In the genomic region with DNA sequence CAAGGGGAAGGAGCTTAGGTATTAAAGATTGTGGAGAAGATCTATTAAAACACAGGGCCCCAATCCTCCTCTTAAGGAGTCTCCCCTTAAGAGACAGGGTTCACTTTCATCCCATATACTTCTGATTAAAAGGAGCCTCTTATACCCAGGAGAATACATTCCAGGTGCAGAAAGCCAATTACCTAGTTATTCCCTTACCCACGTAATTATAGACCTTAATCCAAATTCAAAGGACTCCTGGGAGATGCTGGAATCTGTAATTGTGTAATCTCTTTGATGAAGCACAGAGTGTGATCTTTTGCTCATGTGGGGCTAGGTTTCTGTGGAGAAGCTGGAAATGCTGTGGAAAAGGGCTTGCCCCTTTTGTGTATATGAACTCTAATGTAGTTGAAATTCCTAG, we compare ENCODE assay signal across 8 cellular contexts. TPM values are rescaled to one million over a fixed set of nuclear protein-coding genes. Genes with fewer than 3 reads are reported as not detected.
DNase-seq lines count a peak whose midpoint lies in the region; ATAC-seq, FAIRE-seq and TF ChIP-seq lines count a peak whose summit lies in the region.

No MANE protein-coding gene starts in this region.

- peaks cover 24% of the 10 kb centered on the region for H4K20me1 ChIP-seq in HepG2 (ENCODE audit: insufficient read depth, low read length)

- H3K36me3 Mint-ChIP-seq in activated naive CD8-positive, alpha-beta T cell, result peaks cover 2% of the 10 kb centered on the region

- H3K4me1 ChIP-seq in HepG2 (ENCODE audit: insufficient read depth, low read length) (peaks cover 31% of the 10 kb centered on the region), right lobe of liver (peaks cover 0 to 24% (median 6%) of the 10 kb centered on the region in 4 donors), mesendoderm (ENCODE audit: control insufficient read depth, low read depth, low read length) (peaks cover 12% of the 10 kb centered on the region)

- intact Hi-C loops in HepG2 (cut with micrococcal nuclease; ENCODE audit: unreplicated experiment) (loop anchor here (5.0 to 10.0 kb wide), 4 partner anchors 293 to 1083 kb away; a partner anchor contains a TSS), right lobe of liver (cut with DNase I) (loop anchor here in 1 of 2 donors (10.0 kb wide), 1 partner anchor 83 kb away; no protein-coding TSS in a partner anchor)

- H3K9ac ChIP-seq in HepG2 (ENCODE audit: insufficient read depth, low read depth, low read length) (peak overlapping the region; percentile 84; the same call in 1 of the 2 replicates), mesendoderm (ENCODE audit: low read length) (no peak overlapping the region)

- CTCF ChIA-PET in HepG2 (lab: Yijun Ruan, JAX; ENCODE audit: low intra/inter-chr PET ratio, low total read pairs), result no interaction called here

- H3K9me3 Mint-ChIP-seq in activated naive CD8-positive, alpha-beta T cell (ENCODE audit: low read depth), result no peaks in the 10 kb centered on the region

- TF ChIP-seq CTCF in HepG2 (CRISPR knock-in tag; IDR thresholded peaks at IDR 0.05), result no peak
- no peak for TF ChIP-seq CTCF in right lobe of liver (IDR thresholded peaks at IDR 0.05)

- WGBS in HepG2 (ENCODE audit: low lambda C conversion rate), result 57% methylated on average over 1 of the region's 1 CpG
- WGBS in right lobe of liver (ENCODE audit: insufficient coverage, low coverage, low lambda C conversion rate, missing lambda C conversion rate), result 63% methylated on average over 1 of the region's 1 CpG
- WGBS in mesendoderm (ENCODE audit: extremely low coverage, insufficient coverage, low lambda C conversion rate), result no CpG with 5 or more reads among the region's 1 CpG

- H3K18ac ChIP-seq in mesendoderm (ENCODE audit: low read length), result no peak overlapping the region

- no TSS peak for BruUV-seq in HepG2 (replicated peaks; lab: Mats Ljungman, UMichigan)

- TF ChIP-seq EP300 in HepG2 (IDR thresholded peaks at IDR 0.05; ENCODE audit: low read depth in 2 of 2, low read length in 2 of 2) (no peak), HepG2 (CRISPR knock-in tag; IDR thresholded peaks at IDR 0.05; ENCODE audit: borderline replicate concordance) (no peak)

- H3K27me3 Mint-ChIP-seq in activated naive CD8-positive, alpha-beta T cell, result no peaks in the 10 kb centered on the region

- peak overlapping the region; percentile 39 for H3K56ac ChIP-seq in mesendoderm (ENCODE audit: low read length)

- POLR2A ChIA-PET in HepG2 (lab: Yijun Ruan, JAX), result interaction anchor here (0.6 to 0.9 kb wide), 2 partner anchors 393 to 632 kb away, joined by 3 read pairs; no protein-coding TSS in a partner anchor

- in situ Hi-C loops in HepG2 (cut with HindIII; ENCODE audit: extremely low pct_ligation_motif_present, low pct_unique_long_range_greater_than_20kb), result loop anchor here (5.0 to 25.0 kb wide), 2 partner anchors 370 to 755 kb away; a partner anchor contains a TSS

- FAIRE-seq in HepG2 (lab: Jason Lieb, UNC), result no peak

- no peak for ATAC-seq in HepG2
- no peak for ATAC-seq in right lobe of liver
- no peak for ATAC-seq in HG02884 (IDR thresholded peaks at IDR 0.05; ENCODE audit: unreplicated experiment)
- no peak for ATAC-seq in HG02885 (IDR thresholded peaks at IDR 0.05; ENCODE audit: poor library complexity, unreplicated experiment)
- ATAC-seq in HG02759 (IDR thresholded peaks at IDR 0.05; ENCODE audit: unreplicated experiment), result no peak
- no peak for ATAC-seq in GM19467 (IDR thresholded peaks at IDR 0.05; ENCODE audit: unreplicated experiment)

- H3K27ac Mint-ChIP-seq in activated naive CD8-positive, alpha-beta T cell, result peak overlapping the region; percentile 95

- H3K4ac ChIP-seq in mesendoderm (ENCODE audit: low read depth, low read length), result no peak overlapping the region

- H3K79me1 ChIP-seq in mesendoderm (ENCODE audit: low read length), result peaks cover 6% of the 10 kb centered on the region

- H3K4me2 ChIP-seq in HepG2 (ENCODE audit: low read depth, low read length) (peak overlapping the region; percentile 83), mesendoderm (ENCODE audit: low read length) (no peak overlapping the region)

- no peak overlapping the region for H2BK5ac ChIP-seq in mesendoderm (ENCODE audit: low read length)

- H2AFZ ChIP-seq in HepG2 (ENCODE audit: low read length), result no peak overlapping the region

- H3K79me2 ChIP-seq in HepG2 (ENCODE audit: insufficient read depth, low read length) (peaks cover 36% of the 10 kb centered on the region), mesendoderm (ENCODE audit: control insufficient read depth, insufficient read depth, low read length) (peaks cover 28% of the 10 kb centered on the region)

- no peak overlapping the region for H2BK120ac ChIP-seq in mesendoderm (ENCODE audit: low read depth, low read length)

- no peak overlapping the region for H3K23ac ChIP-seq in mesendoderm (ENCODE audit: low read length)

- TF ChIP-seq POLR2A in HepG2 (IDR thresholded peaks at IDR 0.05; ENCODE audit: insufficient read depth in 1 of 2, low read depth in 2 of 2, low read length in 2 of 2) (no peak), right lobe of liver (IDR thresholded peaks at IDR 0.05) (no peak)

- H2BK15ac ChIP-seq in mesendoderm (replicated peaks; ENCODE audit: low read depth), result no peak overlapping the region

- H3K27ac ChIP-seq in HepG2 (ENCODE audit: extremely low read length, insufficient read depth, low read length) (no peak overlapping the region), right lobe of liver (peak overlapping the region in 1 of 3 donors; percentile 97), mesendoderm (ENCODE audit: low read depth, low read length) (no peak overlapping the region)

- H3K4me3 Mint-ChIP-seq in activated naive CD8-positive, alpha-beta T cell, result peak overlapping the region; percentile 87

- H3K36me3 ChIP-seq in HepG2 (replicated peaks in 1 of 2; ENCODE audit: control insufficient read depth in 1 of 2, insufficient read depth in 2 of 2, low read length in 2 of 2), result no peaks in the 10 kb centered on the region
- no peaks in the 10 kb centered on the region for H3K36me3 ChIP-seq in right lobe of liver
- no peaks in the 10 kb centered on the region for H3K36me3 ChIP-seq in mesendoderm (ENCODE audit: control insufficient read depth, insufficient read depth, low read length)

- H3K4me3 ChIP-seq in HepG2 (replicated peaks in 1 of 3; ENCODE audit: insufficient read depth in 1 of 3, low read depth in 2 of 3, low read length in 3 of 3) (peak overlapping the region in 2 of 3 experiments; percentile 81 to 93; a peak in 3 of 6 replicates), right lobe of liver (no peak overlapping the region), mesendoderm (ENCODE audit: low read length) (no peak overlapping the region)

- peaks cover 33% of the 10 kb centered on the region for H3K4me1 Mint-ChIP-seq in activated naive CD8-positive, alpha-beta T cell (ENCODE audit: low read depth)

- H4K8ac ChIP-seq in mesendoderm (ENCODE audit: low read depth, low read length), result no peak overlapping the region

- no peak overlapping the region for H2AK5ac ChIP-seq in mesendoderm (ENCODE audit: low read length)

- no peak for TF ChIP-seq RAD21 in HepG2 (CRISPR knock-in tag; IDR thresholded peaks at IDR 0.05)

- DNase-seq in HepG2 (ENCODE audit: low spot score) (no peak), right lobe of liver (no peak), mesendoderm (no peak)

- no peaks in the 10 kb centered on the region; a peak in 1 of 5 replicates for H3K27me3 ChIP-seq in HepG2 (ENCODE audit: control insufficient read depth in 1 of 2, insufficient read depth in 2 of 2, low read length in 2 of 2)
- H3K27me3 ChIP-seq in right lobe of liver, result no peaks in the 10 kb centered on the region
- H3K27me3 ChIP-seq in mesendoderm (ENCODE audit: insufficient read depth, low read length, poor library complexity), result no peaks in the 10 kb centered on the region

- H3K9me3 ChIP-seq in HepG2 (ENCODE audit: low read length) (no peaks in the 10 kb centered on the region), right lobe of liver (no peaks in the 10 kb centered on the region)

- no peak overlapping the region for H4K5ac ChIP-seq in mesendoderm (ENCODE audit: low read length)

TF ChIP-seq in HepG2, 621 proteins besides CTCF, POLR2A, EP300 and RAD21 (continues in another document):
- TF ChIP-seq ZNF749 (CRISPR knock-in tag; IDR thresholded peaks at IDR 0.05; ENCODE audit: borderline replicate concordance), result no peak
- no peak for TF ChIP-seq ZNF670 (CRISPR knock-in tag; IDR thresholded peaks at IDR 0.05; ENCODE audit: borderline replicate concordance)
- no peak for TF ChIP-seq ISL2 (CRISPR knock-in tag; IDR thresholded peaks at IDR 0.05)
- TF ChIP-seq, protein P1, sequence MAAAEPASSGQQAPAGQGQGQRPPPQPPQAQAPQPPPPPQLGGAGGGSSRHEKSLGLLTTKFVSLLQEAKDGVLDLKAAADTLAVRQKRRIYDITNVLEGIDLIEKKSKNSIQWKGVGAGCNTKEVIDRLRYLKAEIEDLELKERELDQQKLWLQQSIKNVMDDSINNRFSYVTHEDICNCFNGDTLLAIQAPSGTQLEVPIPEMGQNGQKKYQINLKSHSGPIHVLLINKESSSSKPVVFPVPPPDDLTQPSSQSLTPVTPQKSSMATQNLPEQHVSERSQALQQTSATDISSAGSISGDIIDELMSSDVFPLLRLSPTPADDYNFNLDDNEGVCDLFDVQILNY (CRISPR knock-in tag; conservative IDR thresholded peaks at IDR 0.05), result no peak

RNA-seq across cellular contexts. Expression of a gene that starts 1.4 kb away (rescaled TPM):
- total RNA-seq in HepG2 (2016; rRNA removed; fragmentation: Illumina TruSeq; extraction: Trizol) (14.6 and 22.9 TPM in 2 replicates), right lobe of liver (10 to 100 TPM; 22.1 to 55.0 (median 27.1) TPM)
- 9.1 and 10.1 TPM in 2 replicates for total RNA-seq in HepG2 (2016; cell fraction: cytosol; rRNA removed; fragmentation: Illumina TruSeq; extraction: Trizol; ENCODE audit: low read depth)
- 13.8 and 22.8 TPM in 2 replicates for total RNA-seq in HepG2 (2016; cell fraction: insoluble cytoplasmic fraction; rRNA removed; fragmentation: Illumina TruSeq; extraction: Trizol)
- 12.7 and 14.4 TPM in 2 replicates for total RNA-seq in HepG2 (2016; cell fraction: membrane; rRNA removed; fragmentation: Illumina TruSeq; extraction: Trizol)
- 15.7 and 16.5 TPM in 2 replicates for total RNA-seq in HepG2 (2016; cell fraction: nucleus; rRNA removed; fragmentation: Illumina TruSeq; extraction: Trizol)
- 27.3 and 39.0 TPM in 2 replicates for polyA plus RNA-seq in HepG2 (2011; rRNA removed)
- 26.2 and 30.5 TPM in 2 replicates for polyA plus RNA-seq in HepG2 (2011; cell fraction: cytosol; rRNA removed)
- polyA plus RNA-seq in HepG2 (2011; cell fraction: nucleus; rRNA removed), result 25.8 and 26.5 TPM in 2 replicates
- 15.7 and 16.1 TPM in 2 replicates for polyA plus RNA-seq in HepG2 (2012)
- polyA plus RNA-seq in HepG2 (2016; cell fraction: cytosol; fragmentation: Illumina TruSeq; extraction: Trizol; ENCODE audit: low read depth), result 0.83 and 0.85 TPM in 2 replicates
- 21.3 and 22.5 TPM in 2 replicates for polyA plus RNA-seq in HepG2 (2016; cell fraction: insoluble cytoplasmic fraction; fragmentation: Illumina TruSeq; extraction: Trizol; ENCODE audit: low read depth)
- 2.5 and 3.3 TPM in 2 replicates for polyA plus RNA-seq in HepG2 (2016; cell fraction: membrane; fragmentation: Illumina TruSeq; extraction: Trizol; ENCODE audit: low read depth)
- polyA plus RNA-seq in HepG2 (2016; cell fraction: nucleus; fragmentation: Illumina TruSeq; extraction: Trizol; ENCODE audit: insufficient read depth, low read depth), result 17.4 and 18.8 TPM in 2 replicates
- 68.8 and 119 TPM in 2 replicates for polyA minus RNA-seq in HepG2 (2011; rRNA and poly(A)+ RNA removed; ENCODE audit: low replicate concordance)
- polyA minus RNA-seq in HepG2 (2011; cell fraction: cytosol; rRNA and poly(A)+ RNA removed), result 35.5 TPM in 2 replicates
- 57.9 and 71.6 TPM in 2 replicates for polyA minus RNA-seq in HepG2 (2011; cell fraction: nucleus; rRNA and poly(A)+ RNA removed)
- polyA plus RNA-seq in mesendoderm (2013, experiment 1 of 2), result 19.4 TPM
- polyA plus RNA-seq in mesendoderm (2013, experiment 2 of 2), result 18.5 TPM

Comparison
In these comparisons a context has a peak if more than half of its experiments do, and no peak if none do; other contexts are left out.
1. H3K4me3 ChIP-seq: peak in HepG2 (2 of 3); none in right lobe of liver (0 of 3) and mesendoderm (single experiment).